ENCODE assay signal across 9 cellular contexts in the genomic region with DNA sequence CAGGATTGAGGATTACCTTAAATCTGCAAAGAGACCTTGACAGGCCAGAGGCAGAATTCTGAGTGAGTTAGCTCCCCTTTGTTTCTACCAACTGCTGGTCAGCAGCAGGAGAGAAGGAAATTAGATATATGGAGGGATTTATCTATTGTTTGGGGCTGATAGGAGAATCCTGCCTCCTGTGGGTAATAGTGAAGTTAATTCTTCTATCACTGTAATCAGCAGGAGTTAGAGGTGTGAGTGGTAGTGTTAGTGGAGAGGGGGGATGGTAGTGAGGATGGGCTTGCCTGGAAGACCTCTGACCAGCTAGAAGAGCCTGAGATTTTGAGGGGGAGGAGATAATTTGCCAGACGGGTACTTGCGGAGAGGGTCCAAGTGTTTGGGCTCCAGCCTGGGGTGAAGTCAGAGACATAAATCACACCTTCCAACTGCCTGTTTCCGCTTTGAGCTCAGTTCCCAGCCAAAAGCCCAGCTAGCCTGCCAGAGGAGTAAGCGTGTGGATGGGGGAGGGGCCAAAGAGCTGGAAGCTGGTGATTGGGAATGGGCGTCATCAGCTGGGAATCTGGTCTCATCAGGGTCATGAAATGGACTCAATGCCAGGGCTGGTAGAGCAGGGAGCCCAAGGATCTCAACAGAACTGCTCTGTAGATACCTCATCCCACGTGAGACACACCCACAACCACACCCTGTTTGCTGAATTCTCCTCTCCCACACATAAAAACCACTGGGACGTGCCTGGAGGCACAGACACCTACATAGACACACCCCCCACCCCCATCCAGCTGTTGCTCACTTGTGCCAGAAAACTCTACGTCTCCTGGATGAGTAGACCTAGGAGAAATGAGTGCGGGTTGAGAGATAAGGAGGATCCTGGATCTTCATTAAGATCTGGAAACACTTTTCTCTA. TPM values are rescaled to one million over a fixed set of nuclear protein-coding genes. Genes with fewer than 3 reads are reported as not detected.
DNase-seq lines count a peak whose midpoint lies in the region; ATAC-seq, FAIRE-seq and TF ChIP-seq lines count a peak whose summit lies in the region.
"Had no signal": no experiment of that assay in that cellular context is flagged by ENCODE, and none has a peak within 500 bp of the region (broad histone marks: within the 10 kb centered on the region; RNA-seq: fewer than 3 reads in every experiment).

No MANE protein-coding gene starts in this region.

- ATAC-seq in HG02623 (IDR thresholded peaks at IDR 0.05; ENCODE audit: unreplicated experiment) (no peak), HG02981 (IDR thresholded peaks at IDR 0.05; ENCODE audit: unreplicated experiment) (no peak)

- FAIRE-seq in small intestine (lab: Jason Lieb, UNC): no peak

- H3K36me3 ChIP-seq in adrenal gland (replicated peaks in 1 of 2) (no peaks in the 10 kb centered on the region), subcutaneous abdominal adipose tissue (ENCODE audit: control insufficient read depth in 5 of 5, insufficient read depth in 5 of 5, low read length in 5 of 5) (no peaks in the 10 kb centered on the region), small intestine (ENCODE audit: control insufficient read depth in 2 of 2, insufficient read depth in 2 of 2, low read length in 2 of 2) (no peaks in the 10 kb centered on the region)

- H3K4me1 ChIP-seq in adrenal gland (replicated peaks in 1 of 2) (peaks cover 0 to 23% of the 10 kb centered on the region in 2 donors), subcutaneous abdominal adipose tissue (ENCODE audit: control insufficient read depth in 5 of 5, insufficient read depth in 5 of 5, low read length in 5 of 5) (peaks cover 21 to 58% (median 30%) of the 10 kb centered on the region in 5 donors), small intestine (ENCODE audit: control insufficient read depth in 2 of 2, insufficient read depth in 1 of 2, low read depth in 1 of 2, low read length in 1 of 2) (peaks cover 0 to 10% of the 10 kb centered on the region in 2 donors)

- H3K9me3 ChIP-seq in adrenal gland (replicated peaks in 1 of 3) (no peaks in the 10 kb centered on the region), subcutaneous abdominal adipose tissue (ENCODE audit: control insufficient read depth in 5 of 5, low read length in 5 of 5) (no peaks in the 10 kb centered on the region), small intestine (ENCODE audit: control insufficient read depth, low read depth) (no peaks in the 10 kb centered on the region)

- DNase-seq in SHP77 (lab: John Stamatoyannopoulos, UW) (peak; percentile 25 to 35), SHP77 treated with DMSO at 0.1 percent for 48 hours (lab: John Stamatoyannopoulos, UW) (no peak), adrenal gland (peak; percentile 65 to 93 (median 84)), islet precursor cell (peak; percentile 96), small intestine (no peak)
- DNase-seq: AML-193 had no signal

- TF ChIP-seq CTCF in adrenal gland (IDR thresholded peaks at IDR 0.05): no peak

- 32 to 57% (median 44%) methylated on average over 7 to 9 of the region's 9 CpGs for WGBS in adrenal gland, 4 donors
- WGBS in small intestine, 3 donors: 30 to 44% (median 36%) methylated on average over 9 of the region's 9 CpGs

- TF ChIP-seq POLR2A in adrenal gland (IDR thresholded peaks at IDR 0.05): no peak

- intact Hi-C loops in adrenal gland (cut with DNase I): no loop called here

- no peak overlapping the region for H3K4me3 ChIP-seq in adrenal gland
- peak overlapping the region in 1 of 5 donors; percentile 3 for H3K4me3 ChIP-seq in subcutaneous abdominal adipose tissue (ENCODE audit: low read depth in 1 of 5, low read length in 5 of 5)
- no peak overlapping the region for H3K4me3 ChIP-seq in small intestine (ENCODE audit: low read depth in 1 of 2, low read length in 2 of 2)

- H3K9ac ChIP-seq in subcutaneous abdominal adipose tissue (ENCODE audit: low read length in 5 of 5): no peak overlapping the region

- H3K27ac ChIP-seq in adrenal gland (peak overlapping the region in 2 of 5 donors; percentile 13 to 80), subcutaneous abdominal adipose tissue (ENCODE audit: low read depth, low read length) (peak overlapping the region; percentile 84), small intestine (ENCODE audit: low read depth in 1 of 2, low read length in 1 of 2) (peak overlapping the region in 1 of 2 donors; percentile 83)

- no peaks in the 10 kb centered on the region for H3K27me3 ChIP-seq in adrenal gland
- H3K27me3 ChIP-seq in subcutaneous abdominal adipose tissue (ENCODE audit: control insufficient read depth in 5 of 5, insufficient read depth in 4 of 5, low read length in 5 of 5): peaks cover 0 to 11% (median 0%) of the 10 kb centered on the region in 5 donors
- no peaks in the 10 kb centered on the region for H3K27me3 ChIP-seq in small intestine (ENCODE audit: control insufficient read depth in 2 of 2, insufficient read depth in 2 of 2, low read length in 2 of 2)

RNA-seq across cellular contexts. Expression of a gene that starts 13.1 kb away (rescaled TPM):
- 100 to 1,000 TPM in 3 of 8 donors, 10 to 100 TPM in 5; 64.9 to 141 (median 75.9) TPM for total RNA-seq in adrenal gland
- polyA plus RNA-seq in adrenal gland: 100 to 1,000 TPM in 1 of 3 donors, 10 to 100 TPM in 2; 52.2 to 118 (median 56.7) TPM
- polyA plus RNA-seq in small intestine: 10 to 100 TPM in 1 of 3 donors, 1 to 10 TPM in 2; 1.8 to 60.7 (median 3.0) TPM

RNA-seq across cellular contexts. Expression of a gene that starts 41.2 kb away (rescaled TPM):
- total RNA-seq in adrenal gland: under 1 TPM in 3 of 8 donors, not detected in 5; 0.50 to 0.90 (median 0.61) TPM
- 1 to 10 TPM in 1 of 3 donors, under 1 TPM in 1, not detected in 1; 0.37 to 2.2 TPM for polyA plus RNA-seq in adrenal gland
- polyA plus RNA-seq in small intestine: 1 to 10 TPM in 1 of 3 donors, under 1 TPM in 1, not detected in 1; 0.45 to 1.9 TPM

RNA-seq across cellular contexts. Expression of a gene that starts 47.6 kb away (rescaled TPM):
- 10 to 100 TPM in 6 of 8 donors, 1 to 10 TPM in 2; 6.5 to 38.2 (median 13.1) TPM for total RNA-seq in adrenal gland
- polyA plus RNA-seq in adrenal gland (10 to 100 TPM in 2 of 3 donors, 1 to 10 TPM in 1; 2.7 to 28.0 (median 24.3) TPM), small intestine (1 to 10 TPM in 2 of 3 donors, under 1 TPM in 1; 0.45 to 9.7 (median 7.7) TPM)

Comparison
In these comparisons a context has a peak if more than half of its experiments do, and no peak if none do; other contexts are left out.
1. DNase-seq: peak in SHP77 (2 of 2), adrenal gland (7 of 7) and islet precursor cell (single experiment); none in SHP77 treated with DMSO at 0.1 percent for 48 hours (single experiment) and small intestine (single experiment).